Comparison of ENCODE assay signal across 1 cellular context in the genomic region with DNA sequence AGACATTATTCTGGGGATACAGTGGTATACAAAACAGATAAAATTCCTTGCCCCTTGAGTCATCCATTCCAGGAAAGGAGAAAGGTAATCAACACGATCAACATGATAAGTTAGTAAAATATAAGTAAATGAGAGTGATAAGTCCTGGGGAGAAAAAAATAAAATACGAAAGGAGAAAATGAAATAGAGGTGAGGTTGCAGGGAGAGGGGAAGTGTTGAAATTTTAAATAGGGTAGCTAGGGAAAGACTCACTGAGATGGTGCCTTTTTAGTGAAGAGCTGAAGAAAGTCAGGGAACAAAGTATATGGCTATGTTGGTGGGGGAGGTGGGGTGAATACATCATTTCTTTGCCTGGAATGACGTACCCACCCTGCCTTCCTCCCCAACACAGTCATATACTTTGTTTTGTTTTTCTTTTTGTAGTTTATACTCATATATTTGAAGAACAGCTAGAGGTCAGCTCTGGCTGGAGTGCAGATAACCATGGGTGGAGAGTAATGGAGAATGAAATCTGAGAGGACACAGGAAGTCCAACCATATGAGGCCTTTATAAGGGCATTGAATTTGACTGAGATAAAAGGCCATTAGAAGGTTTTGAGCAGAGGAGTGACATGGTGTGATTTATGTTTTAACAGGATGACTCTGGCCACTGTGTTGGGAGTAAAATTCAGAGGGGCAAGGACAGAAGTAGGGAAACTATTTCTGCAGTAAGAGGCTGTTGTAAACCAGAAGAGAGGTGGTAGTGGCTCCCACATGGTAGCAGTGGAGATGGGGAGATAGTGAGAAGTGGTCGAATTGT.
A peak's percentile ranks its signal among the peaks of the same experiment; 100 is the strongest.
TF ChIP-seq lines count a peak whose summit lies in the region.

No MANE protein-coding gene starts in this region.

TF ChIP-seq in K562, 482 proteins besides CTCF, POLR2A, EP300 and RAD21 (continued from another document and continues in another):
- TF ChIP-seq FOXO4 (CRISPR knock-in tag; IDR thresholded peaks at IDR 0.05) (no peak), ZNF311 (CRISPR knock-in tag; IDR thresholded peaks at IDR 0.05) (no peak), HDAC6 (IDR thresholded peaks at IDR 0.05; ENCODE audit: low read depth, low read length) (no peak), CBFB (CRISPR knock-in tag; IDR thresholded peaks at IDR 0.05) (no peak), STAT5A (IDR thresholded peaks at IDR 0.05; ENCODE audit: borderline replicate concordance, low read length) (peak; percentile 32; the same call in 1 of the 2 replicates), RBM34 (IDR thresholded peaks at IDR 0.05; ENCODE audit: borderline replicate concordance, insufficient read depth, low read length) (no peak), MBD2 (IDR thresholded peaks at IDR 0.05; ENCODE audit: borderline replicate concordance, low read depth) (no peak), RFX5 (IDR thresholded peaks at IDR 0.05; ENCODE audit: low read depth, low read length) (no peak), CTBP1 (IDR thresholded peaks at IDR 0.05; ENCODE audit: borderline replicate concordance) (0 out of 2 replicates have a peak, but pooled peaks have one; percentile 10), LEF1 (IDR thresholded peaks at IDR 0.05) (0 out of 2 replicates have a peak, but pooled peaks have one; percentile 48), ELF2 (CRISPR knock-in tag; IDR thresholded peaks at IDR 0.05) (no peak), ZEB2 (IDR thresholded peaks at IDR 0.05) (0 out of 2 replicates have a peak, but pooled peaks have one; percentile 65), U2AF1 (optimal IDR thresholded peaks at IDR 0.05; ENCODE audit: low read depth, low read length) (no peak), CGGBP1 (CRISPR knock-in tag; IDR thresholded peaks at IDR 0.05) (no peak), YY1 (IDR thresholded peaks at IDR 0.05; ENCODE audit: borderline replicate concordance in 1 of 3, control insufficient read depth in 1 of 3, extremely low read depth in 1 of 3, insufficient read depth in 3 of 3, insufficient read length in 1 of 3, insufficient replicate concordance in 2 of 3, low read depth in 1 of 3, low read length in 2 of 3) (no peak), CREB1 (IDR thresholded peaks at IDR 0.05) (peak; percentile 69), CREB1 (CRISPR knock-in tag; IDR thresholded peaks at IDR 0.05) (no peak), ZNF124 (CRISPR knock-in tag; IDR thresholded peaks at IDR 0.05) (no peak), TAF1 (IDR thresholded peaks at IDR 0.05; ENCODE audit: control insufficient read depth, extremely low read depth, insufficient read depth, low read length, severe bottlenecking) (no peak), ZNF699 (CRISPR knock-in tag; IDR thresholded peaks at IDR 0.05; ENCODE audit: insufficient replicate concordance) (no peak), ZNF398 (CRISPR knock-in tag; IDR thresholded peaks at IDR 0.05) (no peak), SREBF1 (IDR thresholded peaks at IDR 0.05; ENCODE audit: borderline replicate concordance, low read depth, low read length) (no peak), ZBTB1 (CRISPR knock-in tag; IDR thresholded peaks at IDR 0.05; ENCODE audit: borderline replicate concordance, low read depth) (no peak), ZNF140 (CRISPR knock-in tag; IDR thresholded peaks at IDR 0.05) (no peak), ZNF239 (CRISPR knock-in tag; IDR thresholded peaks at IDR 0.05) (no peak; the same call in 1 of the 2 replicates), SIRT6 (IDR thresholded peaks at IDR 0.05; ENCODE audit: low read depth, low read length) (no peak), HNRNPH1 (optimal IDR thresholded peaks at IDR 0.05; ENCODE audit: low read depth, low read length) (no peak), TFAP4 (CRISPR knock-in tag; IDR thresholded peaks at IDR 0.05; ENCODE audit: borderline replicate concordance) (no peak), RBM22 (IDR thresholded peaks at IDR 0.05; ENCODE audit: low read depth, low read length, poor library complexity, severe bottlenecking) (no peak), ZFP1 (CRISPR knock-in tag; IDR thresholded peaks at IDR 0.05) (no peak), ZNF316 (IDR thresholded peaks at IDR 0.05) (no peak), MCM2 (IDR thresholded peaks at IDR 0.05; ENCODE audit: low read depth) (no peak), NCOR1 (IDR thresholded peaks at IDR 0.05) (no peak; the same call in 1 of the 2 replicates), HOXB6 (CRISPR knock-in tag; IDR thresholded peaks at IDR 0.05; ENCODE audit: borderline replicate concordance) (no peak), ZNF174 (CRISPR knock-in tag; IDR thresholded peaks at IDR 0.05) (no peak), ELF4 (CRISPR knock-in tag; IDR thresholded peaks at IDR 0.05) (0 out of 2 replicates have a peak, but pooled peaks have one; percentile 57), BACH1 (tag; IDR thresholded peaks at IDR 0.05) (no peak), NELFE (IDR thresholded peaks at IDR 0.05; ENCODE audit: insufficient read depth, insufficient read length) (no peak), NR1H2 (CRISPR knock-in tag; IDR thresholded peaks at IDR 0.05) (no peak), ZSCAN32 (CRISPR knock-in tag; IDR thresholded peaks at IDR 0.05) (no peak), POLR3A (IDR thresholded peaks at IDR 0.05; ENCODE audit: borderline replicate concordance, extremely low read depth, insufficient read depth, insufficient read length) (no peak), CEBPB (tag; IDR thresholded peaks at IDR 0.05) (no peak), ZKSCAN8 (CRISPR knock-in tag; IDR thresholded peaks at IDR 0.05) (no peak), NFIX (CRISPR knock-in tag; IDR thresholded peaks at IDR 0.05; ENCODE audit: low read depth) (no peak), ADNP (tag; IDR thresholded peaks at IDR 0.05) (no peak), POLR2AphosphoS5 (IDR thresholded peaks at IDR 0.05; ENCODE audit: control insufficient read depth, insufficient read depth, low read depth, low read length) (0 out of 2 replicates have a peak, but pooled peaks have one; percentile 17), DPF2 (IDR thresholded peaks at IDR 0.05) (peak; percentile 88), SRF (CRISPR knock-in tag; IDR thresholded peaks at IDR 0.05) (peak; percentile 94 to 99), MAFG (tag; conservative IDR thresholded peaks at IDR 0.05) (no peak), TAF7 (tag; IDR thresholded peaks at IDR 0.05) (no peak), PURB (CRISPR knock-in tag; IDR thresholded peaks at IDR 0.05; ENCODE audit: low read depth) (no peak), ZNF57 (CRISPR knock-in tag; IDR thresholded peaks at IDR 0.05) (no peak), ASH1L (IDR thresholded peaks at IDR 0.05; ENCODE audit: borderline replicate concordance, low read depth, partially characterized antibody) (peak; percentile 8), GABPB1 (CRISPR knock-in tag; IDR thresholded peaks at IDR 0.05) (no peak; the same call in 1 of the 2 replicates), ATF7 (IDR thresholded peaks at IDR 0.05) (peak; percentile 75; the same call in 1 of the 2 replicates), ZNF589 (CRISPR knock-in tag; IDR thresholded peaks at IDR 0.05; ENCODE audit: low read depth) (no peak), RBM14 (IDR thresholded peaks at IDR 0.05; ENCODE audit: borderline replicate concordance, insufficient read depth, low read depth, low read length) (no peak), FOSL1 (tag; conservative IDR thresholded peaks at IDR 0.05) (peak; percentile 89), RNF2 (IDR thresholded peaks at IDR 0.05) (no peak)
- TF ChIP-seq, protein P1, sequence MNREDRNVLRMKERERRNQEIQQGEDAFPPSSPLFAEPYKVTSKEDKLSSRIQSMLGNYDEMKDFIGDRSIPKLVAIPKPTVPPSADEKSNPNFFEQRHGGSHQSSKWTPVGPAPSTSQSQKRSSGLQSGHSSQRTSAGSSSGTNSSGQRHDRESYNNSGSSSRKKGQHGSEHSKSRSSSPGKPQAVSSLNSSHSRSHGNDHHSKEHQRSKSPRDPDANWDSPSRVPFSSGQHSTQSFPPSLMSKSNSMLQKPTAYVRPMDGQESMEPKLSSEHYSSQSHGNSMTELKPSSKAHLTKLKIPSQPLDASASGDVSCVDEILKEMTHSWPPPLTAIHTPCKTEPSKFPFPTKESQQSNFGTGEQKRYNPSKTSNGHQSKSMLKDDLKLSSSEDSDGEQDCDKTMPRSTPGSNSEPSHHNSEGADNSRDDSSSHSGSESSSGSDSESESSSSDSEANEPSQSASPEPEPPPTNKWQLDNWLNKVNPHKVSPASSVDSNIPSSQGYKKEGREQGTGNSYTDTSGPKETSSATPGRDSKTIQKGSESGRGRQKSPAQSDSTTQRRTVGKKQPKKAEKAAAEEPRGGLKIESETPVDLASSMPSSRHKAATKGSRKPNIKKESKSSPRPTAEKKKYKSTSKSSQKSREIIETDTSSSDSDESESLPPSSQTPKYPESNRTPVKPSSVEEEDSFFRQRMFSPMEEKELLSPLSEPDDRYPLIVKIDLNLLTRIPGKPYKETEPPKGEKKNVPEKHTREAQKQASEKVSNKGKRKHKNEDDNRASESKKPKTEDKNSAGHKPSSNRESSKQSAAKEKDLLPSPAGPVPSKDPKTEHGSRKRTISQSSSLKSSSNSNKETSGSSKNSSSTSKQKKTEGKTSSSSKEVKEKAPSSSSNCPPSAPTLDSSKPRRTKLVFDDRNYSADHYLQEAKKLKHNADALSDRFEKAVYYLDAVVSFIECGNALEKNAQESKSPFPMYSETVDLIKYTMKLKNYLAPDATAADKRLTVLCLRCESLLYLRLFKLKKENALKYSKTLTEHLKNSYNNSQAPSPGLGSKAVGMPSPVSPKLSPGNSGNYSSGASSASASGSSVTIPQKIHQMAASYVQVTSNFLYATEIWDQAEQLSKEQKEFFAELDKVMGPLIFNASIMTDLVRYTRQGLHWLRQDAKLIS (CRISPR knock-in tag; IDR thresholded peaks at IDR 0.05), result no peak
- TF ChIP-seq, protein P2, sequence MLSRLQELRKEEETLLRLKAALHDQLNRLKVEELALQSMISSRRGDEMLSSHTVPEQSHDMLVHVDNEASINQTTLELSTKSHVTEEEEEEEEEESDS (CRISPR knock-in tag; IDR thresholded peaks at IDR 0.05), result no peak
- TF ChIP-seq, protein P3, sequence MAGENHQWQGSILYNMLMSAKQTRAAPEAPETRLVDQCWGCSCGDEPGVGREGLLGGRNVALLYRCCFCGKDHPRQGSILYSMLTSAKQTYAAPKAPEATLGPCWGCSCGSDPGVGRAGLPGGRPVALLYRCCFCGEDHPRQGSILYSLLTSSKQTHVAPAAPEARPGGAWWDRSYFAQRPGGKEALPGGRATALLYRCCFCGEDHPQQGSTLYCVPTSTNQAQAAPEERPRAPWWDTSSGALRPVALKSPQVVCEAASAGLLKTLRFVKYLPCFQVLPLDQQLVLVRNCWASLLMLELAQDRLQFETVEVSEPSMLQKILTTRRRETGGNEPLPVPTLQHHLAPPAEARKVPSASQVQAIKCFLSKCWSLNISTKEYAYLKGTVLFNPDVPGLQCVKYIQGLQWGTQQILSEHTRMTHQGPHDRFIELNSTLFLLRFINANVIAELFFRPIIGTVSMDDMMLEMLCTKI (IDR thresholded peaks at IDR 0.05; ENCODE audit: partially characterized antibody), result no peak
- TF ChIP-seq, protein P4, sequence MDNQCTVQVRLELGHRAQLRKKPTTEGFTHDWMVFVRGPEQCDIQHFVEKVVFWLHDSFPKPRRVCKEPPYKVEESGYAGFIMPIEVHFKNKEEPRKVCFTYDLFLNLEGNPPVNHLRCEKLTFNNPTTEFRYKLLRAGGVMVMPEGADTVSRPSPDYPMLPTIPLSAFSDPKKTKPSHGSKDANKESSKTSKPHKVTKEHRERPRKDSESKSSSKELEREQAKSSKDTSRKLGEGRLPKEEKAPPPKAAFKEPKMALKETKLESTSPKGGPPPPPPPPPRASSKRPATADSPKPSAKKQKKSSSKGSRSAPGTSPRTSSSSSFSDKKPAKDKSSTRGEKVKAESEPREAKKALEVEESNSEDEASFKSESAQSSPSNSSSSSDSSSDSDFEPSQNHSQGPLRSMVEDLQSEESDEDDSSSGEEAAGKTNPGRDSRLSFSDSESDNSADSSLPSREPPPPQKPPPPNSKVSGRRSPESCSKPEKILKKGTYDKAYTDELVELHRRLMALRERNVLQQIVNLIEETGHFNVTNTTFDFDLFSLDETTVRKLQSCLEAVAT (IDR thresholded peaks at IDR 0.05), result 0 out of 4 replicates have a peak, but pooled peaks of 1 of the 2 experiments have one; percentile 21
